2 cellular contexts compared by ENCODE assay signal in the genomic region with DNA sequence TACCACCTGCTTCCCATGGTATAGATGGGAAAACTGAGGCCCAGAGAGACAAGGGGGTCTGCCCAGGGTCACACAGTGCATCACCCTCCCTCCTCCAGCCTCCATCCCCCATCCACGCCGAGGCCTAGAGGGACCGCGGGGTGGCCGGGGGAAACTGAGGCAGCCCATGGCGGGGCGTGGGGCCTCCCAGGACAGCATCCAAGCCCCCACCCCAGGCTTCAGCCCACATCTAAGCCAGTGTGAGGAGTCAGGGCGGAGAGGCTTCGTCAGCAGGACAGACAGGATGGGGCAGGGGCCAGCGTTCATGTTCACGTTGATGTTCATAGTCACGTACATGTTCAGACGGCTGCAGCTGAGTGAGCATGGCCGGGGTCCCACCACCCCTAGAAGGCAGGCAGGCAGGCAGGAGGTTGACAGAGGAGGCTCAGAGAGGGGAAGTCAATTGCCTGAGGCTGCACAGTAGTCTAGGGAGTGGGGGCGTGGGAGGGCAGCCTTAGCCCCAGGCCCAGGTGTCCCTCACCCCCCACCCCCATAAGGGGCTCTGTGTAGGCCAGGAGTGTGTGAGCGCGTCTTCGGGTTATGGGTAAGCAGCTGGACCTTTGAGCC.
TF ChIP-seq lines count a peak whose summit lies in the region.

No MANE protein-coding gene starts in this region.

TF ChIP-seq in SK-N-SH, 30 proteins besides CTCF, POLR2A, EP300 and RAD21:
- TF ChIP-seq, protein P1, sequence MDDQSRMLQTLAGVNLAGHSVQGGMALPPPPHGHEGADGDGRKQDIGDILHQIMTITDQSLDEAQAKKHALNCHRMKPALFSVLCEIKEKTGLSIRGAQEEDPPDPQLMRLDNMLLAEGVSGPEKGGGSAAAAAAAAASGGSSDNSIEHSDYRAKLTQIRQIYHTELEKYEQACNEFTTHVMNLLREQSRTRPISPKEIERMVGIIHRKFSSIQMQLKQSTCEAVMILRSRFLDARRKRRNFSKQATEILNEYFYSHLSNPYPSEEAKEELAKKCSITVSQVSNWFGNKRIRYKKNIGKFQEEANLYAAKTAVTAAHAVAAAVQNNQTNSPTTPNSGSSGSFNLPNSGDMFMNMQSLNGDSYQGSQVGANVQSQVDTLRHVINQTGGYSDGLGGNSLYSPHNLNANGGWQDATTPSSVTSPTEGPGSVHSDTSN (IDR thresholded peaks at IDR 0.05): no peak
- no peak for TF ChIP-seq TEAD4 (IDR thresholded peaks at IDR 0.05; ENCODE audit: borderline replicate concordance, insufficient read depth)
- no peak for TF ChIP-seq RCOR1 (IDR thresholded peaks at IDR 0.05; ENCODE audit: low read length)
- TF ChIP-seq TAF1 (IDR thresholded peaks at IDR 0.05; ENCODE audit: borderline replicate concordance, low read depth, low read length): no peak
- TF ChIP-seq MEF2A (IDR thresholded peaks at IDR 0.05; ENCODE audit: borderline replicate concordance, low read depth): no peak
- no peak for TF ChIP-seq SIN3A (IDR thresholded peaks at IDR 0.05; ENCODE audit: borderline replicate concordance, low read depth, low read length)
- TF ChIP-seq GATA2 (CRISPR knock-in tag; IDR thresholded peaks at IDR 0.05): no peak
- TF ChIP-seq EZH2phosphoT487 (IDR thresholded peaks at IDR 0.05; ENCODE audit: borderline replicate concordance, low read depth): no peak
- no peak for TF ChIP-seq YY1 (IDR thresholded peaks at IDR 0.05; ENCODE audit: low read depth)
- no peak for TF ChIP-seq NFIC (IDR thresholded peaks at IDR 0.05; ENCODE audit: borderline replicate concordance)
- no peak for TF ChIP-seq JUND (IDR thresholded peaks at IDR 0.05)
- no peak for TF ChIP-seq FOSL2 (IDR thresholded peaks at IDR 0.05; ENCODE audit: borderline replicate concordance, low read depth)
- TF ChIP-seq, protein P2, sequence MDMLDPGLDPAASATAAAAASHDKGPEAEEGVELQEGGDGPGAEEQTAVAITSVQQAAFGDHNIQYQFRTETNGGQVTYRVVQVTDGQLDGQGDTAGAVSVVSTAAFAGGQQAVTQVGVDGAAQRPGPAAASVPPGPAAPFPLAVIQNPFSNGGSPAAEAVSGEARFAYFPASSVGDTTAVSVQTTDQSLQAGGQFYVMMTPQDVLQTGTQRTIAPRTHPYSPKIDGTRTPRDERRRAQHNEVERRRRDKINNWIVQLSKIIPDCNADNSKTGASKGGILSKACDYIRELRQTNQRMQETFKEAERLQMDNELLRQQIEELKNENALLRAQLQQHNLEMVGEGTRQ (IDR thresholded peaks at IDR 0.05; ENCODE audit: borderline replicate concordance, low read depth, low read length): no peak
- no peak for TF ChIP-seq ELF1 (IDR thresholded peaks at IDR 0.05)
- TF ChIP-seq, protein P3, sequence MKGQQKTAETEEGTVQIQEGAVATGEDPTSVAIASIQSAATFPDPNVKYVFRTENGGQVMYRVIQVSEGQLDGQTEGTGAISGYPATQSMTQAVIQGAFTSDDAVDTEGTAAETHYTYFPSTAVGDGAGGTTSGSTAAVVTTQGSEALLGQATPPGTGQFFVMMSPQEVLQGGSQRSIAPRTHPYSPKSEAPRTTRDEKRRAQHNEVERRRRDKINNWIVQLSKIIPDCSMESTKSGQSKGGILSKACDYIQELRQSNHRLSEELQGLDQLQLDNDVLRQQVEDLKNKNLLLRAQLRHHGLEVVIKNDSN (IDR thresholded peaks at IDR 0.05; ENCODE audit: borderline replicate concordance, low read depth): no peak
- TF ChIP-seq MXI1 (IDR thresholded peaks at IDR 0.05; ENCODE audit: low read depth, low read length): no peak
- TF ChIP-seq FOXM1 (IDR thresholded peaks at IDR 0.05; ENCODE audit: low read depth): no peak
- no peak for TF ChIP-seq POLR2AphosphoS5 (IDR thresholded peaks at IDR 0.05; ENCODE audit: low read depth, low read length)
- TF ChIP-seq, protein P4, sequence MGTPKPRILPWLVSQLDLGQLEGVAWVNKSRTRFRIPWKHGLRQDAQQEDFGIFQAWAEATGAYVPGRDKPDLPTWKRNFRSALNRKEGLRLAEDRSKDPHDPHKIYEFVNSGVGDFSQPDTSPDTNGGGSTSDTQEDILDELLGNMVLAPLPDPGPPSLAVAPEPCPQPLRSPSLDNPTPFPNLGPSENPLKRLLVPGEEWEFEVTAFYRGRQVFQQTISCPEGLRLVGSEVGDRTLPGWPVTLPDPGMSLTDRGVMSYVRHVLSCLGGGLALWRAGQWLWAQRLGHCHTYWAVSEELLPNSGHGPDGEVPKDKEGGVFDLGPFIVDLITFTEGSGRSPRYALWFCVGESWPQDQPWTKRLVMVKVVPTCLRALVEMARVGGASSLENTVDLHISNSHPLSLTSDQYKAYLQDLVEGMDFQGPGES (IDR thresholded peaks at IDR 0.05; ENCODE audit: low read depth, low read length): no peak
TF ChIP-seq in SK-N-SH: peak in this region for 0.

TF ChIP-seq in SK-N-SH treated with all-trans-retinoic acid at 6 μM for 48 hours, 23 proteins besides CTCF, POLR2A, EP300 and RAD21 (continued from another document):
- TF ChIP-seq, protein P5, sequence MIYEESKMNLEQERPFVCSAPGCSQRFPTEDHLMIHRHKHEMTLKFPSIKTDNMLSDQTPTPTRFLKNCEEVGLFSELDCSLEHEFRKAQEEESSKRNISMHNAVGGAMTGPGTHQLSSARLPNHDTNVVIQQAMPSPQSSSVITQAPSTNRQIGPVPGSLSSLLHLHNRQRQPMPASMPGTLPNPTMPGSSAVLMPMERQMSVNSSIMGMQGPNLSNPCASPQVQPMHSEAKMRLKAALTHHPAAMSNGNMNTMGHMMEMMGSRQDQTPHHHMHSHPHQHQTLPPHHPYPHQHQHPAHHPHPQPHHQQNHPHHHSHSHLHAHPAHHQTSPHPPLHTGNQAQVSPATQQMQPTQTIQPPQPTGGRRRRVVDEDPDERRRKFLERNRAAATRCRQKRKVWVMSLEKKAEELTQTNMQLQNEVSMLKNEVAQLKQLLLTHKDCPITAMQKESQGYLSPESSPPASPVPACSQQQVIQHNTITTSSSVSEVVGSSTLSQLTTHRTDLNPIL (CRISPR knock-in tag; IDR thresholded peaks at IDR 0.05; ENCODE audit: low read depth): no peak
- TF ChIP-seq OSR1 (CRISPR knock-in tag; IDR thresholded peaks at IDR 0.05) (no peak), GLIS3 (CRISPR knock-in tag; IDR thresholded peaks at IDR 0.05) (no peak)
